20 cellular contexts compared by ENCODE assay signal in genomic region chr1:226059709-226060108, GRCh38. TPM values are rescaled to one million over a fixed set of nuclear protein-coding genes. Genes with fewer than 3 reads are reported as not detected.
A peak's percentile ranks its signal among the peaks of the same experiment; 100 is the strongest.
DNase-seq lines count a peak whose midpoint lies in the region; ATAC-seq, FAIRE-seq and TF ChIP-seq lines count a peak whose summit lies in the region.
"Had no signal": no experiment of that assay in that cellular context is flagged by ENCODE, and none has a peak within 500 bp of the region (broad histone marks: within the 10 kb centered on the region; RNA-seq: fewer than 3 reads in every experiment).

No MANE protein-coding gene starts in this region.

- H3K9me1 ChIP-seq in K562 (ENCODE audit: control insufficient read depth, insufficient read depth, low read length) = no peaks in the 10 kb centered on the region

- in situ Hi-C loops in K562 (cut with MboI) = loop anchor here (5.0 kb wide), 1 partner anchor 52 kb away; no protein-coding TSS in a partner anchor

- peak overlapping the region in 2 of 3 experiments; percentile 66 to 80 for H3K27ac Mint-ChIP-seq in nephron

- DNase-seq in HEK293T (ENCODE audit: extremely low spot score) = no peak
- DNase-seq in K562 (ENCODE audit: extremely low read depth in 1 of 4, low spot score in 3 of 4) = no peak
- no peak for DNase-seq in substantia nigra (lab: John Stamatoyannopoulos, UW)
- no peak for DNase-seq in mesenteric fat pad (ENCODE audit: low spot score)
- DNase-seq: AML-193; CD4-positive, alpha-beta memory T cell; DMS 273 treated with DMSO at 0.1 percent for 48 hours; DMS53; DND-41; EL; GM23248 had no signal

- CTCF ChIA-PET in HEK293T (lab: Yijun Ruan, JAX) (no interaction called here), K562 (lab: Yijun Ruan, JAX; ENCODE audit: low intra/inter-chr PET ratio) (no interaction called here)

- peaks cover 3% of the 10 kb centered on the region for H3K36me3 ChIP-seq in K562 (ENCODE audit: control insufficient read depth, insufficient read depth, low read length)
- peaks cover 21% of the 10 kb centered on the region for H3K36me3 ChIP-seq in neutrophil
- H3K36me3 ChIP-seq: HAP-1 had no signal

- no peak overlapping the region for H3K4me2 ChIP-seq in K562 (ENCODE audit: insufficient read depth, low read length)

- H3K9ac ChIP-seq in K562 (ENCODE audit: insufficient read depth in 1 of 2, low read depth in 2 of 2, low read length in 2 of 2) = no peak overlapping the region
- H3K9ac ChIP-seq: GM23248 had no signal

- intact Hi-C loops in K562 (cut with micrococcal nuclease) = loop anchor here (5.0 kb wide), 3 partner anchors 132 to 247 kb away; partner anchors contain the start of gene EPHX1

- no peaks in the 10 kb centered on the region for H3K27me3 Mint-ChIP-seq in nephron (ENCODE audit: low read depth)

- H3K27me3 ChIP-seq in K562 (ENCODE audit: control insufficient read depth in 2 of 2, insufficient read depth in 2 of 2, low read length in 2 of 2) (no peaks in the 10 kb centered on the region), neutrophil (no peaks in the 10 kb centered on the region)

- ATAC-seq in K562 (no peak), HG02885 (IDR thresholded peaks at IDR 0.05; ENCODE audit: poor library complexity, unreplicated experiment) (no peak)
- ATAC-seq: HepG2 had no signal

- H3K9me3 ChIP-seq in K562 (replicated peaks; ENCODE audit: control insufficient read depth, insufficient read depth, low read depth, low read length) (no peaks in the 10 kb centered on the region; the same call in 1 of the 2 replicates), neutrophil (no peaks in the 10 kb centered on the region)
- H3K9me3 ChIP-seq: HAP-1 had no signal

- H3K4me3 ChIP-seq in K562 = no peak overlapping the region
- H3K4me3 ChIP-seq in neutrophil (ENCODE audit: low read depth in 1 of 2, low read length in 1 of 2) = peak overlapping the region in 1 of 2 experiments; percentile 95
- H3K4me3 ChIP-seq: GM23248, HAP-1 had no signal

- no peaks in the 10 kb centered on the region for H3K9me3 Mint-ChIP-seq in nephron
- H3K9me3 Mint-ChIP-seq: CD4-positive, alpha-beta memory T cell had no signal

- 47% methylated on average over 1 of the region's 1 CpG for WGBS in K562 (ENCODE audit: insufficient coverage, low coverage, missing lambda C conversion rate)

- H4K20me1 ChIP-seq in K562 (replicated peaks; ENCODE audit: control insufficient read depth, insufficient read depth, low read length) = peaks cover 10% of the 10 kb centered on the region

- no TSS peak for BruUV-seq in K562 (replicated peaks; lab: Mats Ljungman, UMichigan)

- TF ChIP-seq EP300 in K562 (IDR thresholded peaks at IDR 0.05; ENCODE audit: low read length) = no peak

- H3K4me3 Mint-ChIP-seq in nephron = peak overlapping the region; percentile 28 to 72 (median 55)

- H3K4me1 Mint-ChIP-seq in nephron = peaks cover 19% of the 10 kb centered on the region

- POLR2A ChIA-PET in HEK293T (lab: Yijun Ruan, JAX) (interaction anchor here (1.2 to 4.3 kb wide), 2 partner anchors 7 to 51 kb away, joined by 3 to 46 read pairs; no protein-coding TSS in a partner anchor), K562 (lab: Yijun Ruan, JAX) (interaction anchor here (0.6 to 3.1 kb wide), 2 partner anchors 10 to 72 kb away, joined by 4 to 15 read pairs; no protein-coding TSS in a partner anchor)

- no peak overlapping the region for H2AFZ ChIP-seq in K562 (ENCODE audit: low read depth, low read length)
- H2AFZ ChIP-seq: GM23248 had no signal

- H3K4me1 ChIP-seq in K562 (replicated peaks in 1 of 2; ENCODE audit: control insufficient read depth in 2 of 2, insufficient read depth in 2 of 2, low read length in 2 of 2) (peaks cover 5 to 7% of the 10 kb centered on the region in 2 experiments; a peak in 4 of 5 replicates), neutrophil (ENCODE audit: control insufficient read depth in 1 of 2, insufficient read depth in 1 of 2, low read depth in 1 of 2, low read length in 1 of 2) (peaks cover 31 to 40% of the 10 kb centered on the region in 2 experiments)

- H3K27ac ChIP-seq in K562 (ENCODE audit: extremely low read depth, low read depth, low read length) (no peak overlapping the region), neutrophil (peak overlapping the region; percentile 100), substantia nigra (ENCODE audit: low read depth, low read length, poor library complexity, severe bottlenecking) (no peak overlapping the region)
- H3K27ac ChIP-seq: C4-2B, GM23248 had no signal

- no peak for TF ChIP-seq CTCF in K562 (IDR thresholded peaks at IDR 0.05 in 2 of 3, conservative IDR thresholded peaks at IDR 0.05 in 1 of 3; ENCODE audit: insufficient read depth in 2 of 3, low read depth in 1 of 3, low read length in 3 of 3)
- no peak for TF ChIP-seq CTCF in nephron (IDR thresholded peaks at IDR 0.05; ENCODE audit: unreplicated experiment in 3 of 3)
- TF ChIP-seq CTCF in neutrophil (IDR thresholded peaks at IDR 0.05) = no peak

- peaks cover 32% of the 10 kb centered on the region for H3K79me2 ChIP-seq in K562 (ENCODE audit: control insufficient read depth, insufficient read depth, low read length)

- no peak for TF ChIP-seq RAD21 in K562 (CRISPR knock-in tag; conservative IDR thresholded peaks at IDR 0.05 in 1 of 2, IDR thresholded peaks at IDR 0.05 in 1 of 2)

- FAIRE-seq in K562 (lab: Jason Lieb, UNC) = no peak
- FAIRE-seq: A204.1, GM12891, GM19239, HepG2 had no signal

- no peak for TF ChIP-seq POLR2A in K562 (conservative IDR thresholded peaks at IDR 0.05)

- peaks cover 32% of the 10 kb centered on the region for H3K36me3 Mint-ChIP-seq in nephron (ENCODE audit: low read depth)

TF ChIP-seq in HEK293T, 16 proteins besides CTCF, POLR2A, EP300 and RAD21:
- TF ChIP-seq PKNOX1 (IDR thresholded peaks at IDR 0.05) (peak; percentile 81), HDGF (IDR thresholded peaks at IDR 0.05; ENCODE audit: borderline replicate concordance) (no peak), SP1 (IDR thresholded peaks at IDR 0.05) (no peak)
TF ChIP-seq in HEK293T: peak in this region for 1.

TF ChIP-seq in K562, 482 proteins besides CTCF, POLR2A, EP300 and RAD21 (continues in another document):
- TF ChIP-seq ZBTB11 (CRISPR knock-in tag; IDR thresholded peaks at IDR 0.05) (no peak), PKNOX1 (IDR thresholded peaks at IDR 0.05) (peak; percentile 77), ZNF197 (CRISPR knock-in tag; IDR thresholded peaks at IDR 0.05; ENCODE audit: low read depth) (no peak)

RNA-seq across cellular contexts. Expression of gene H3-3A, which starts 2.8 kb away (rescaled TPM):
- 33.3 and 126 TPM in 2 replicates for total RNA-seq in K562 (2011; cell fraction: chromatin; rRNA removed; ENCODE audit: low replicate concordance)
- 45.1 and 46.9 TPM in 2 replicates for total RNA-seq in K562 (2011; cell fraction: nucleolus; rRNA removed)
- 88.2 and 158 TPM in 2 replicates for total RNA-seq in K562 (2011; cell fraction: nucleoplasm; rRNA removed)
- total RNA-seq in K562 (2014; rRNA removed) = 412 and 510 TPM in 2 replicates
- total RNA-seq in K562 (2014; rRNA removed; fragmentation: Illumina TruSeq; extraction: Trizol) = 517 and 565 TPM in 2 replicates
- total RNA-seq in K562 (2015; rRNA removed; fragmentation: Illumina TruSeq; extraction: Trizol) = 394 and 426 TPM in 2 replicates
- 808 and 835 TPM in 2 replicates for total RNA-seq in K562 (2021)
- polyA plus RNA-seq in K562 (2011; rRNA removed) = 812 and 877 TPM in 2 replicates
- 605 and 678 TPM in 2 replicates for polyA plus RNA-seq in K562 (2011; cell fraction: cytosol; rRNA removed)
- 136 and 194 TPM in 2 replicates for polyA plus RNA-seq in K562 (2011; cell fraction: nucleus; rRNA removed)
- polyA plus RNA-seq in K562 (2012) = 834 and 880 TPM in 2 replicates
- polyA plus RNA-seq in K562 (2014; fragmentation: Illumina TruSeq; extraction: Trizol) = 758 and 923 TPM in 2 replicates
- polyA plus RNA-seq in K562 (2014; fragmentation: Nextera tagmentation; extraction: Ambion mirVana) = 100 to 1,000 TPM; 543 to 591 TPM
- polyA plus RNA-seq in K562 (2014; rRNA removed) = 975 and 1,083 TPM in 2 replicates
- 127 and 157 TPM in 2 replicates for polyA minus RNA-seq in K562 (2011; rRNA and poly(A)+ RNA removed)
- 116 and 160 TPM in 2 replicates for polyA minus RNA-seq in K562 (2011; cell fraction: cytosol; rRNA and poly(A)+ RNA removed)
- polyA minus RNA-seq in K562 (2011; cell fraction: nucleus; rRNA and poly(A)+ RNA removed) = 24.4 and 52.3 TPM in 2 replicates
- 321 TPM for total RNA-seq in mesenteric fat pad
